Comparison of ENCODE assay signal across 8 cellular contexts in the genomic region with DNA sequence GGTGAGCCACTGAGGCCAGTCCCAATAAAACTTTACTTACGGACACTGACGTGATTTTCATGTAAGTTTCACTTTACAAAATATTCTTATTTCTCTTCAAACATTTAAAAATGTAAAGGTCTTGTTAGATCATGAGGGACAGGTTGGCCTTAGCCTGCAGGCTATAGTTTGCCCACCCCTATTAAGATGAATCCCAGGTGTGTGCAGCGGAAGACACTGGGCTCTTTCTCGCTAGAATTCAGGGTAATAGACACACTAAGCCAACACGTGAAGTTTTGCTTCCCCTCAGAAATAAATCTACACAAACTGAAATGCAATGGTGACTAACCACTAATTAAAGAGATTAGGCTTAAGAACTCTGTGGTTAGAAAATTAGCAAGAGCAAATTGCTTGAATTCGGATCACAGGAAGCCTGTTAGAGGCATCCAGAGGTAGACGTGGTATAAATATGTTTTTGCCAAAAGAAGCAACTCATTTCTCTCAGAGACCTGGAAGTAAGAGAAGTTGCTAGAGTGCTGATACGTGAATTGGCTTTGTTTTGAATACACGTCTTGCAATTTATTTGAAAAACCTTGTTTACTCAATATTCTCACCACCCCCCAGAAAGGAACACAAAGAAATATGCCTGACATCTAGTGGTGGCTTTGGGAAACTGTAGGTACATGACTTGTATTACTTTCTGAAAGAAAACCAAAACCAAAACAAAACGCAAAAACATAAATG.
DNase-seq lines count a peak whose midpoint lies in the region; ATAC-seq and TF ChIP-seq lines count a peak whose summit lies in the region.

No MANE protein-coding gene starts in this region.

- peak overlapping the region; percentile 43 for H3K4me3 Mint-ChIP-seq in stimulated activated naive CD8-positive, alpha-beta T cell treated with anti-CD3 and anti-CD28 coated beads, Interleukin-15, Interleukin-2, amounts not matched to agents 100 ng/mL and 50 ng/mL, for 24 hours

- H3K4me3 ChIP-seq in LNCaP clone FGC (ENCODE audit: low read depth, low read length): no peak overlapping the region
- H3K4me3 ChIP-seq in cardiac fibroblast (replicated peaks in 1 of 2; ENCODE audit: low read depth in 2 of 2, low read length in 2 of 2): peak overlapping the region in 1 of 2 donors; percentile 38

- no peaks in the 10 kb centered on the region for H3K9me3 Mint-ChIP-seq in stimulated activated naive CD8-positive, alpha-beta T cell treated with anti-CD3 and anti-CD28 coated beads, Interleukin-15, Interleukin-2, amounts not matched to agents 100 ng/mL and 50 ng/mL, for 24 hours

- TF ChIP-seq CTCF in LNCaP clone FGC (IDR thresholded peaks at IDR 0.05; ENCODE audit: control insufficient read depth, extremely low read depth, insufficient read depth) (peak; percentile 67), cardiac fibroblast (IDR thresholded peaks at IDR 0.05; ENCODE audit: low read depth, low read length) (peak; percentile 76)

- ATAC-seq in GM21576 (IDR thresholded peaks at IDR 0.05; ENCODE audit: unreplicated experiment): peak; percentile 82
- peak; percentile 97 for ATAC-seq in left lobe of liver

- no peaks in the 10 kb centered on the region for H3K36me3 Mint-ChIP-seq in stimulated activated naive CD8-positive, alpha-beta T cell treated with anti-CD3 and anti-CD28 coated beads, Interleukin-15, Interleukin-2, amounts not matched to agents 100 ng/mL and 50 ng/mL, for 24 hours (ENCODE audit: low read depth)

- peak overlapping the region; percentile 66 for H3K27ac Mint-ChIP-seq in stimulated activated naive CD8-positive, alpha-beta T cell treated with anti-CD3 and anti-CD28 coated beads, Interleukin-15, Interleukin-2, amounts not matched to agents 100 ng/mL and 50 ng/mL, for 24 hours

- peaks cover 16% of the 10 kb centered on the region for H3K4me1 Mint-ChIP-seq in stimulated activated naive CD8-positive, alpha-beta T cell treated with anti-CD3 and anti-CD28 coated beads, Interleukin-15, Interleukin-2, amounts not matched to agents 100 ng/mL and 50 ng/mL, for 24 hours (ENCODE audit: low read depth)

- DNase-seq in NCI-H524 (lab: John Stamatoyannopoulos, UW) (peak; percentile 25 to 64), NCI-H524 treated with DMSO at 0.1 percent for 48 hours (lab: John Stamatoyannopoulos, UW) (no peak), LNCaP clone FGC (ENCODE audit: low read depth) (peak; percentile 31), RKO (ENCODE audit: low spot score) (peak; percentile 76), cardiac fibroblast (ENCODE audit: low read depth in 2 of 2) (peak; percentile 89 to 92), left lobe of liver (ENCODE audit: low spot score) (no peak)

- H3K27me3 Mint-ChIP-seq in stimulated activated naive CD8-positive, alpha-beta T cell treated with anti-CD3 and anti-CD28 coated beads, Interleukin-15, Interleukin-2, amounts not matched to agents 100 ng/mL and 50 ng/mL, for 24 hours: no peaks in the 10 kb centered on the region

Comparison
In these comparisons a context has a peak if more than half of its experiments do, and no peak if none do; other contexts are left out.
1. DNase-seq: peak in NCI-H524 (2 of 2), LNCaP clone FGC (single experiment), RKO (single experiment) and cardiac fibroblast (2 of 2); none in NCI-H524 treated with DMSO at 0.1 percent for 48 hours (single experiment) and left lobe of liver (single experiment).